1 cellular context compared by ENCODE assay signal in genomic region chr1:218259800-218260199, GRCh38.
TF ChIP-seq lines count a peak whose summit lies in the region.

No MANE protein-coding gene starts in this region.

TF ChIP-seq in GM23338, 12 proteins besides CTCF, POLR2A, EP300 and RAD21 (continued from another document):
- TF ChIP-seq, protein P1, sequence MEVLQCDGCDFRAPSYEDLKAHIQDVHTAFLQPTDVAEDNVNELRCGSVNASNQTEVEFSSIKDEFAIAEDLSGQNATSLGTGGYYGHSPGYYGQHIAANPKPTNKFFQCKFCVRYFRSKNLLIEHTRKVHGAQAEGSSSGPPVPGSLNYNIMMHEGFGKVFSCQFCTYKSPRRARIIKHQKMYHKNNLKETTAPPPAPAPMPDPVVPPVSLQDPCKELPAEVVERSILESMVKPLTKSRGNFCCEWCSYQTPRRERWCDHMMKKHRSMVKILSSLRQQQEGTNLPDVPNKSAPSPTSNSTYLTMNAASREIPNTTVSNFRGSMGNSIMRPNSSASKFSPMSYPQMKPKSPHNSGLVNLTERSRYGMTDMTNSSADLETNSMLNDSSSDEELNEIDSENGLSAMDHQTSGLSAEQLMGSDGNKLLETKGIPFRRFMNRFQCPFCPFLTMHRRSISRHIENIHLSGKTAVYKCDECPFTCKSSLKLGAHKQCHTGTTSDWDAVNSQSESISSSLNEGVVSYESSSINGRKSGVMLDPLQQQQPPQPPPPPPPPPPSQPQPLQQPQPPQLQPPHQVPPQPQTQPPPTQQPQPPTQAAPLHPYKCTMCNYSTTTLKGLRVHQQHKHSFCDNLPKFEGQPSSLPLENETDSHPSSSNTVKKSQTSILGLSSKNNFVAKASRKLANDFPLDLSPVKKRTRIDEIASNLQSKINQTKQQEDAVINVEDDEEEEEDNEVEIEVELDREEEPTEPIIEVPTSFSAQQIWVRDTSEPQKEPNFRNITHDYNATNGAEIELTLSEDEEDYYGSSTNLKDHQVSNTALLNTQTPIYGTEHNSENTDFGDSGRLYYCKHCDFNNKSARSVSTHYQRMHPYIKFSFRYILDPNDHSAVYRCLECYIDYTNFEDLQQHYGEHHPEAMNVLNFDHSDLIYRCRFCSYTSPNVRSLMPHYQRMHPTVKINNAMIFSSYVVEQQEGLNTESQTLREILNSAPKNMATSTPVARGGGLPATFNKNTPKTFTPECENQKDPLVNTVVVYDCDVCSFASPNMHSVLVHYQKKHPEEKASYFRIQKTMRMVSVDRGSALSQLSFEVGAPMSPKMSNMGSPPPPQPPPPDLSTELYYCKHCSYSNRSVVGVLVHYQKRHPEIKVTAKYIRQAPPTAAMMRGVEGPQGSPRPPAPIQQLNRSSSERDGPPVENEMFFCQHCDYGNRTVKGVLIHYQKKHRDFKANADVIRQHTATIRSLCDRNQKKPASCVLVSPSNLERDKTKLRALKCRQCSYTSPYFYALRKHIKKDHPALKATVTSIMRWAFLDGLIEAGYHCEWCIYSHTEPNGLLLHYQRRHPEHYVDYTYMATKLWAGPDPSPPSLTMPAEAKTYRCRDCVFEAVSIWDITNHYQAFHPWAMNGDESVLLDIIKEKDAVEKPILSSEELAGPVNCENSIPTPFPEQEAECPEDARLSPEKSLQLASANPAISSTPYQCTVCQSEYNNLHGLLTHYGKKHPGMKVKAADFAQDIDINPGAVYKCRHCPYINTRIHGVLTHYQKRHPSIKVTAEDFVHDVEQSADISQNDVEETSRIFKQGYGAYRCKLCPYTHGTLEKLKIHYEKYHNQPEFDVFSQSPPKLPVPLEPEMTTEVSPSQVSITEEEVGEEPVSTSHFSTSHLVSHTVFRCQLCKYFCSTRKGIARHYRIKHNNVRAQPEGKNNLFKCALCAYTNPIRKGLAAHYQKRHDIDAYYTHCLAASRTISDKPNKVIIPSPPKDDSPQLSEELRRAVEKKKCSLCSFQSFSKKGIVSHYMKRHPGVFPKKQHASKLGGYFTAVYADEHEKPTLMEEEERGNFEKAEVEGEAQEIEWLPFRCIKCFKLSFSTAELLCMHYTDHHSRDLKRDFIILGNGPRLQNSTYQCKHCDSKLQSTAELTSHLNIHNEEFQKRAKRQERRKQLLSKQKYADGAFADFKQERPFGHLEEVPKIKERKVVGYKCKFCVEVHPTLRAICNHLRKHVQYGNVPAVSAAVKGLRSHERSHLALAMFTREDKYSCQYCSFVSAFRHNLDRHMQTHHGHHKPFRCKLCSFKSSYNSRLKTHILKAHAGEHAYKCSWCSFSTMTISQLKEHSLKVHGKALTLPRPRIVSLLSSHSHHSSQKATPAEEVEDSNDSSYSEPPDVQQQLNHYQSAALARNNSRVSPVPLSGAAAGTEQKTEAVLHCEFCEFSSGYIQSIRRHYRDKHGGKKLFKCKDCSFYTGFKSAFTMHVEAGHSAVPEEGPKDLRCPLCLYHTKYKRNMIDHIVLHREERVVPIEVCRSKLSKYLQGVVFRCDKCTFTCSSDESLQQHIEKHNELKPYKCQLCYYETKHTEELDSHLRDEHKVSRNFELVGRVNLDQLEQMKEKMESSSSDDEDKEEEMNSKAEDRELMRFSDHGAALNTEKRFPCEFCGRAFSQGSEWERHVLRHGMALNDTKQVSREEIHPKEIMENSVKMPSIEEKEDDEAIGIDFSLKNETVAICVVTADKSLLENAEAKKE (CRISPR knock-in tag; IDR thresholded peaks at IDR 0.05) = no peak
- TF ChIP-seq JUNB (IDR thresholded peaks at IDR 0.05; ENCODE audit: unreplicated experiment) (no peak), ZNF114 (CRISPR knock-in tag; IDR thresholded peaks at IDR 0.05) (no peak)
